Comparison of ENCODE assay signal across 13 cellular contexts in the genomic region with DNA sequence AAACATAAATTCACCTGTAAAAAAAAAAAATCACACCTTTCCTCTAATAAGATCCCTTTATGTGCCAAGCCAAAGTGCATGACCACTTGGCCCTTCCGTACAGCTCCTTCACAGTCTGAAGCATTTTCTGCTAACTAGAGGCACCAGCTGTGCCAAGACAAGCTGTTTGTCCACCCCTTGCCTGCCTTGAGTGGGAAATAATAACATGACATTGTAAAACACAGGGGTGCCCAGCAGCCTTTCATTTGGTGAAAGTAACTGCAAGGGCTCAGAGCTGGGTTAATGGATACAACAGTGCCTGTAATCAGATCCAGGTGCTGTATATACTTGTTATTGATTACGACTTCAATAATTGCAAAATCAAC. TPM values are rescaled to one million over a fixed set of nuclear protein-coding genes. Genes with fewer than 3 reads are reported as not detected.
DNase-seq lines count a peak whose midpoint lies in the region; ATAC-seq, FAIRE-seq and TF ChIP-seq lines count a peak whose summit lies in the region.
"Had no signal": no experiment of that assay in that cellular context is flagged by ENCODE, and none has a peak within 500 bp of the region (broad histone marks: within the 10 kb centered on the region; RNA-seq: fewer than 3 reads in every experiment).

No MANE protein-coding gene starts in this region.

- H3K9me3 ChIP-seq in OCI-LY3 (ENCODE audit: insufficient read depth, low read length) = 0 out of 2 replicates have a peak, but pooled peaks cover 5% of the 10 kb centered on the region
- H3K9me3 ChIP-seq: HAP-1 had no signal

- ATAC-seq in HG02840 (IDR thresholded peaks at IDR 0.05; ENCODE audit: low FRiP score, unreplicated experiment) = peak; percentile 14

- H4K20me1 ChIP-seq in OCI-LY3 (ENCODE audit: insufficient read depth, low read length) = no peaks in the 10 kb centered on the region

- FAIRE-seq in urothelium cell line (lab: Jason Lieb, UNC) = no peak

- peaks cover 43% of the 10 kb centered on the region for H3K36me3 ChIP-seq in OCI-LY3 (replicated peaks; ENCODE audit: low read depth, low read length)
- H3K36me3 ChIP-seq: HAP-1 had no signal

- H3K27ac ChIP-seq in OCI-LY3 (ENCODE audit: low read length) = peak overlapping the region; percentile 61
- H3K27ac ChIP-seq: C4-2B, parathyroid adenoma had no signal

- peaks cover 53% of the 10 kb centered on the region for H3K79me2 ChIP-seq in OCI-LY3 (ENCODE audit: low read length)
- H3K79me2 ChIP-seq: parathyroid adenoma had no signal

- H3K4me1 Mint-ChIP-seq in activated naive CD4-positive, alpha-beta T cell treated with anti-CD3 and anti-CD28 coated beads, Interleukin-2, amount 10 ng/mL, durations not matched to agents 7 days and 5 days = peaks cover 80% of the 10 kb centered on the region
- peaks cover 6% of the 10 kb centered on the region for H3K4me1 Mint-ChIP-seq in osteocyte (ENCODE audit: unreplicated experiment)

- H3K4me3 Mint-ChIP-seq in activated naive CD4-positive, alpha-beta T cell treated with anti-CD3 and anti-CD28 coated beads, Interleukin-2, amount 10 ng/mL, durations not matched to agents 7 days and 5 days = peak overlapping the region; percentile 60
- H3K4me3 Mint-ChIP-seq in osteocyte (ENCODE audit: unreplicated experiment) = no peak overlapping the region

- H3K9me3 Mint-ChIP-seq in activated naive CD4-positive, alpha-beta T cell treated with anti-CD3 and anti-CD28 coated beads, Interleukin-2, amount 10 ng/mL, durations not matched to agents 7 days and 5 days = peaks cover 30% of the 10 kb centered on the region
- H3K9me3 Mint-ChIP-seq in osteocyte (ENCODE audit: unreplicated experiment) = peaks cover 5% of the 10 kb centered on the region

- TF ChIP-seq CTCF in OCI-LY3 (IDR thresholded peaks at IDR 0.05; ENCODE audit: low read depth, low read length) = no peak
- TF ChIP-seq CTCF in osteocyte (IDR thresholded peaks at IDR 0.05) = no peak

- H3K27me3 ChIP-seq in OCI-LY3 (ENCODE audit: low read depth, low read length) = no peaks in the 10 kb centered on the region

- no peak overlapping the region for H2AFZ ChIP-seq in OCI-LY3 (ENCODE audit: low read depth, low read length)
- H2AFZ ChIP-seq: parathyroid adenoma had no signal

- H3K4me1 ChIP-seq in OCI-LY3 (ENCODE audit: low read length) = peaks cover 26% of the 10 kb centered on the region
- H3K4me1 ChIP-seq: HAP-1, parathyroid adenoma had no signal

- H3K27ac Mint-ChIP-seq in activated naive CD4-positive, alpha-beta T cell treated with anti-CD3 and anti-CD28 coated beads, Interleukin-2, amount 10 ng/mL, durations not matched to agents 7 days and 5 days = peak overlapping the region; percentile 93
- H3K27ac Mint-ChIP-seq in osteocyte (ENCODE audit: unreplicated experiment) = no peak overlapping the region

- CTCF ChIA-PET in activated naive CD4-positive, alpha-beta T cell treated with anti-CD3 and anti-CD28 coated beads, Interleukin-2, amount 10 ng/mL, durations not matched to agents 7 days and 5 days (lab: Charles Lee) = interaction anchor here (0.9 to 1.8 kb wide), 3 partner anchors 10 to 35 kb away, joined by 4 to 8 read pairs (median 4); no protein-coding TSS in a partner anchor

- peaks cover 42% of the 10 kb centered on the region for H3K36me3 Mint-ChIP-seq in activated naive CD4-positive, alpha-beta T cell treated with anti-CD3 and anti-CD28 coated beads, Interleukin-2, amount 10 ng/mL, durations not matched to agents 7 days and 5 days
- H3K36me3 Mint-ChIP-seq in osteocyte (ENCODE audit: unreplicated experiment) = no peaks in the 10 kb centered on the region

- DNase-seq in activated naive CD4-positive, alpha-beta T cell treated with anti-CD3 and anti-CD28 coated beads, Interleukin-2, amount 10 ng/mL, durations not matched to agents 7 days and 5 days = peak; percentile 21
- no peak for DNase-seq in activated naive CD4-positive, alpha-beta T cell (lab: John Stamatoyannopoulos, UW)
- DNase-seq in NCI-H2171 (lab: John Stamatoyannopoulos, UW) (no peak), osteocyte (ENCODE audit: extremely low spot score, unreplicated experiment) (no peak), urothelium cell line (ENCODE audit: low spot score) (no peak)
- DNase-seq in activated CD4-positive, alpha-beta T cell treated with anti-CD3 and anti-CD28 coated beads, Interleukin-2, amount 50 U/mL, for 4 hours = no peak
- DNase-seq: cerebellar nuclear complex, NCI-H2171 treated with DMSO at 0.1 percent for 48 hours had no signal

- peak overlapping the region; percentile 45; the same call in 1 of the 2 replicates for H3K4me3 ChIP-seq in OCI-LY3 (ENCODE audit: low read length)
- H3K4me3 ChIP-seq: HAP-1 had no signal

- H3K27me3 Mint-ChIP-seq in activated naive CD4-positive, alpha-beta T cell treated with anti-CD3 and anti-CD28 coated beads, Interleukin-2, amount 10 ng/mL, durations not matched to agents 7 days and 5 days = peaks cover 4% of the 10 kb centered on the region
- H3K27me3 Mint-ChIP-seq in osteocyte (ENCODE audit: unreplicated experiment) = no peaks in the 10 kb centered on the region

- H3K4me2 ChIP-seq in OCI-LY3 (ENCODE audit: low read length) = peak overlapping the region; percentile 51

- peak overlapping the region; percentile 25 for H3K9ac ChIP-seq in OCI-LY3 (ENCODE audit: low read length)
- H3K9ac ChIP-seq: parathyroid adenoma had no signal

RNA-seq across cellular contexts. Expression of gene DDIAS, which starts 59.2 kb away (rescaled TPM):
- total RNA-seq in osteocyte = 2.5 and 2.9 TPM in 2 replicates
